ENCODE assay signal across 8 cellular contexts in the genomic region with DNA sequence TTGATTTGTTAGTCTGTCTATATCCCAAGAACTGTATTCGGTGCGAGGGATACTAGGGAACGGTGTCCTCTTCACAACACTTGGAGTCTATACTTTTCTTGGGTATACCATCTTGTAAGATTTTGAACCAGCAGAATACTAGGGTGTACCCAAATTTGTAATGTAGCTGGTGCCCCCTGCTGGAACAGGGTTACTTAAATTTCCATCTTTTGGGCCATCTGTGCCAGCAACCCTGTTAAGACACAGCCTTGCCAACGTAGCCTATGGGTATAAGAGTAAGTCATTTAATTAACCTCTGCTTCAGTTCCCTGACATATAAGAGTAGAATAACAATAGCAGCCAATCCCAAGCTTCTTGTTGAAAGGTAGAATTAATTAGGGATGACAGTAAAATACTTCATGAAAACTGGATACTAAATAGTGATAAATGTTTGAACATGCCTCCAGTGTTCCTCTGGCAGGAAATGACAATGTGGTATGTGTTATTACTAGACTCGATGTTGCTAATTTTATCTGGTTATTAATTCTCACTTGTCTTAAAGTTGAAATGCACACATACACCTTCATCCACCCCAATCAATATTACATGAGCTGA.
DNase-seq lines count a peak whose midpoint lies in the region; ATAC-seq lines count a peak whose summit lies in the region.

No MANE protein-coding gene starts in this region.

- no peaks in the 10 kb centered on the region for H3K27me3 ChIP-seq in HAP-1 (ENCODE audit: low read depth)

- peak; percentile 82 for ATAC-seq in GM18502 (IDR thresholded peaks at IDR 0.05; ENCODE audit: poor library complexity, unreplicated experiment)
- ATAC-seq in left lobe of liver = peak; percentile 72

- peak; percentile 1 for DNase-seq in A172 (ENCODE audit: low spot score)
- peak; percentile 74 for DNase-seq in HT-29 (ENCODE audit: low spot score)
- peak; percentile 34 for DNase-seq in SKM-1 treated with dmso at 0.1 percent for 144 hours (lab: John Stamatoyannopoulos, UW; ENCODE audit: unreplicated experiment)
- peak; percentile 54 for DNase-seq in activated naive CD8-positive, alpha-beta T cell treated with anti-CD3 and anti-CD28 coated beads, Interleukin-2, amount 50 U/mL, for 16 hours (ENCODE audit: low read depth, low spot score)
- peak; percentile 50 for DNase-seq in left lobe of liver (ENCODE audit: low spot score)
- peak; percentile 32 for DNase-seq in stimulated activated CD8-positive, alpha-beta memory T cell treated with anti-CD3 and anti-CD28 coated beads, Interleukin-12 subunit alpha, Interleukin-12 subunit beta, amount 100 ng/mL, for 4 hours (ENCODE audit: low read depth)
- no peak for DNase-seq in HAP-1 (ENCODE audit: low spot score in 2 of 2)

- in situ Hi-C loops in HAP-1 (cut with MboI; ENCODE audit: low sequenced_read_pairs) = no loop called here

- H3K4me1 ChIP-seq in HAP-1 = no peaks in the 10 kb centered on the region

- H3K9me3 ChIP-seq in HAP-1 = peaks cover 4% of the 10 kb centered on the region; the same call in 1 of the 2 replicates

- H3K36me3 ChIP-seq in HAP-1 (replicated peaks) = no peaks in the 10 kb centered on the region

- no peak overlapping the region for H3K4me3 ChIP-seq in HAP-1

Comparison
In these comparisons a context has a peak if more than half of its experiments do, and no peak if none do; other contexts are left out.
1. DNase-seq: peak in A172 (single experiment), HT-29 (single experiment), SKM-1 treated with dmso at 0.1 percent for 144 hours (single experiment), activated naive CD8-positive, alpha-beta T cell treated with anti-CD3 and anti-CD28 coated beads, Interleukin-2, amount 50 U/mL, for 16 hours (single experiment), left lobe of liver (single experiment) and stimulated activated CD8-positive, alpha-beta memory T cell treated with anti-CD3 and anti-CD28 coated beads, Interleukin-12 subunit alpha, Interleukin-12 subunit beta, amount 100 ng/mL, for 4 hours (single experiment); none in HAP-1 (0 of 2).